ENCODE assay signal across 19 cellular contexts in the genomic region with DNA sequence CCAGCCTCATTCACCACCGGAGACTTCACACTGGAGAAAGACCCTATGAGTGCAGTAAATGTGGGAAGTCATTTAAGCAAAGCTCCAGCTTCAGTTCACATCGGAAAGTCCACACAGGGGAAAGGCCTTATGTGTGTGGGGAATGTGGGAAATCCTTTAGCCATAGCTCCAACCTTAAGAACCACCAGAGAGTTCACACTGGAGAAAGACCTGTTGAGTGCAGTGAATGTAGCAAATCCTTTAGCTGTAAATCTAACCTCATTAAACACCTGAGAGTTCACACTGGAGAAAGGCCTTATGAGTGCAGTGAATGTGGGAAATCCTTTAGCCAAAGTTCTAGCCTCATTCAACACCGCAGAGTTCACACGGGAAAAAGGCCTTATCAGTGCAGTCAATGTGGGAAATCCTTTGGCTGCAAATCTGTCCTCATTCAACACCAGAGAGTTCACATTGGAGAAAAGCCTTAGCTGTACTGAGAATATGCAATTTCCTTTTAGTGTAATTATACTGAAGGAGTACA. TPM values are rescaled to one million over a fixed set of nuclear protein-coding genes. Genes with fewer than 3 reads are reported as not detected.
DNase-seq lines count a peak whose midpoint lies in the region; FAIRE-seq and TF ChIP-seq lines count a peak whose summit lies in the region.
"Had no signal": no experiment of that assay in that cellular context is flagged by ENCODE, and none has a peak within 500 bp of the region (broad histone marks: within the 10 kb centered on the region; RNA-seq: fewer than 3 reads in every experiment).

No MANE protein-coding gene starts in this region.

- intact Hi-C loops in PC-9 (cut with micrococcal nuclease; ENCODE audit: unreplicated experiment) = no loop called here

- H3K9me3 ChIP-seq in BLaER1 = peaks cover 72% of the 10 kb centered on the region
- peaks cover 40% of the 10 kb centered on the region for H3K9me3 ChIP-seq in PC-9 (ENCODE audit: insufficient read depth, low read depth)

- no peak overlapping the region for H2AFZ ChIP-seq in PC-9

- BruUV-seq in PC-9 (replicated peaks; lab: Mats Ljungman, UMichigan) = no TSS peak

- no peaks in the 10 kb centered on the region for H3K79me2 ChIP-seq in PC-9 (ENCODE audit: low read depth)

- no peaks in the 10 kb centered on the region for H3K27me3 Mint-ChIP-seq in endothelial cell (ENCODE audit: unreplicated experiment)
- H3K27me3 Mint-ChIP-seq in activated CD4-positive, alpha-beta memory T cell treated with anti-CD3 and anti-CD28 coated beads, Interleukin-2, amount 10 ng/mL, durations not matched to agents 7 days and 5 days = no peaks in the 10 kb centered on the region

- H3K27ac ChIP-seq in BLaER1 (no peak overlapping the region), PC-9 (no peak overlapping the region), rectal smooth muscle tissue (ENCODE audit: low read depth, low read length) (no peak overlapping the region)

- H3K9ac ChIP-seq in BLaER1 (no peak overlapping the region), rectal smooth muscle tissue (ENCODE audit: low read length) (no peak overlapping the region)

- CTCF ChIA-PET in PC-9 (lab: Charles Lee) = no interaction called here
- CTCF ChIA-PET in activated CD4-positive, alpha-beta memory T cell treated with anti-CD3 and anti-CD28 coated beads, Interleukin-2, amount 10 ng/mL, durations not matched to agents 7 days and 5 days (lab: Charles Lee) = interaction anchor here (0.6 kb wide), 1 partner anchor 1475 kb away, joined by 4 read pairs; no protein-coding TSS in a partner anchor

- peaks cover 55% of the 10 kb centered on the region for H3K36me3 Mint-ChIP-seq in endothelial cell (ENCODE audit: low read depth, unreplicated experiment)
- peaks cover 65% of the 10 kb centered on the region for H3K36me3 Mint-ChIP-seq in activated CD4-positive, alpha-beta memory T cell treated with anti-CD3 and anti-CD28 coated beads, Interleukin-2, amount 10 ng/mL, durations not matched to agents 7 days and 5 days (ENCODE audit: low read depth)

- no peak overlapping the region for H3K27ac Mint-ChIP-seq in endothelial cell (ENCODE audit: unreplicated experiment)
- no peak overlapping the region for H3K27ac Mint-ChIP-seq in activated CD4-positive, alpha-beta memory T cell treated with anti-CD3 and anti-CD28 coated beads, Interleukin-2, amount 10 ng/mL, durations not matched to agents 7 days and 5 days
- H3K27ac Mint-ChIP-seq: CD8-positive, alpha-beta T cell; H9 had no signal

- H3K4me3 ChIP-seq in BLaER1 (peak overlapping the region; percentile 28; the same call in 1 of the 2 replicates), PC-9 (peak overlapping the region; percentile 13; the same call in 1 of the 2 replicates), rectal smooth muscle tissue (ENCODE audit: low read length) (peak overlapping the region; percentile 9)

- H3K27me3 ChIP-seq in BLaER1 (no peaks in the 10 kb centered on the region), PC-9 (ENCODE audit: insufficient read depth, low read depth) (no peaks in the 10 kb centered on the region), rectal smooth muscle tissue (ENCODE audit: control insufficient read depth, insufficient read depth, low read length) (no peaks in the 10 kb centered on the region)

- H3K4me1 Mint-ChIP-seq in endothelial cell (ENCODE audit: unreplicated experiment) = peaks cover 5% of the 10 kb centered on the region
- no peaks in the 10 kb centered on the region for H3K4me1 Mint-ChIP-seq in activated CD4-positive, alpha-beta memory T cell treated with anti-CD3 and anti-CD28 coated beads, Interleukin-2, amount 10 ng/mL, durations not matched to agents 7 days and 5 days
- H3K4me1 Mint-ChIP-seq: H9 had no signal

- H3K4me2 ChIP-seq in BLaER1 (no peak overlapping the region), PC-9 (no peak overlapping the region)

- no peak for FAIRE-seq in urothelium cell line (lab: Jason Lieb, UNC)
- FAIRE-seq: GM12892, HepG2, HTR-8/SVneo had no signal

- H4K20me1 ChIP-seq in BLaER1 = no peaks in the 10 kb centered on the region
- H4K20me1 ChIP-seq in PC-9 (ENCODE audit: insufficient read depth) = no peaks in the 10 kb centered on the region

- no peaks in the 10 kb centered on the region for H3K9me2 ChIP-seq in PC-9 (ENCODE audit: insufficient read depth)

- no peaks in the 10 kb centered on the region for H3K9me3 Mint-ChIP-seq in endothelial cell (ENCODE audit: unreplicated experiment)
- H3K9me3 Mint-ChIP-seq in activated CD4-positive, alpha-beta memory T cell treated with anti-CD3 and anti-CD28 coated beads, Interleukin-2, amount 10 ng/mL, durations not matched to agents 7 days and 5 days = peaks cover 70% of the 10 kb centered on the region

- TF ChIP-seq CTCF in PC-9 (conservative IDR thresholded peaks at IDR 0.05) = no peak
- no peak for TF ChIP-seq CTCF in endothelial cell (IDR thresholded peaks at IDR 0.05; ENCODE audit: unreplicated experiment)

- H3K4me1 ChIP-seq in BLaER1 (no peaks in the 10 kb centered on the region), PC-9 (replicated peaks; ENCODE audit: insufficient read depth) (no peaks in the 10 kb centered on the region), rectal smooth muscle tissue (ENCODE audit: control insufficient read depth, insufficient read depth, low read length) (no peaks in the 10 kb centered on the region)
- H3K4me1 ChIP-seq: Caco-2 had no signal

- POLR2A ChIA-PET in PC-9 (lab: Charles Lee; ENCODE audit: unreplicated experiment) = no interaction called here
- POLR2A ChIA-PET in activated CD4-positive, alpha-beta memory T cell treated with anti-CD3 and anti-CD28 coated beads, Interleukin-2, amount 10 ng/mL, durations not matched to agents 7 days and 5 days (lab: Charles Lee) = no interaction called here

- no peaks in the 10 kb centered on the region for H3F3A ChIP-seq in PC-9 (ENCODE audit: insufficient read depth, low read depth)

- H3K36me3 ChIP-seq in BLaER1 (peaks cover 67% of the 10 kb centered on the region), PC-9 (ENCODE audit: low read depth) (peaks cover 54% of the 10 kb centered on the region), rectal smooth muscle tissue (ENCODE audit: control insufficient read depth, insufficient read depth, low read length) (peaks cover 41% of the 10 kb centered on the region)

- DNase-seq in PC-9 (no peak), endothelial cell (ENCODE audit: low spot score) (no peak), HK-2 (ENCODE audit: unreplicated experiment) (no peak), urothelium cell line (ENCODE audit: low spot score) (no peak)
- DNase-seq in activated CD4-positive, alpha-beta memory T cell treated with anti-CD3 and anti-CD28 coated beads, Interleukin-2, amount 10 ng/mL, durations not matched to agents 7 days and 5 days = no peak
- DNase-seq: 8988T; AML-193; C1 segment of cervical spinal cord; Caco-2; CD8-positive, alpha-beta T cell; DND-41; GDM1; GOT3; H9 had no signal

- peak overlapping the region; percentile 34 for H3K4me3 Mint-ChIP-seq in endothelial cell (ENCODE audit: unreplicated experiment)
- H3K4me3 Mint-ChIP-seq in activated CD4-positive, alpha-beta memory T cell treated with anti-CD3 and anti-CD28 coated beads, Interleukin-2, amount 10 ng/mL, durations not matched to agents 7 days and 5 days = no peak overlapping the region
- H3K4me3 Mint-ChIP-seq: CD8-positive, alpha-beta T cell; H9 had no signal

RNA-seq across cellular contexts. Expression of gene ZNF211, which starts 8.8 kb away (rescaled TPM):
- total RNA-seq in PC-9 (2021) = 7.9 and 11.4 TPM in 2 replicates
- 31.1 TPM for total RNA-seq in endothelial cell (ENCODE audit: unreplicated experiment)
- total RNA-seq in activated CD4-positive, alpha-beta memory T cell treated with anti-CD3 and anti-CD28 coated beads, Interleukin-2, amount 10 ng/mL, durations not matched to agents 7 days and 5 days = 10 to 100 TPM; 17.8 to 20.4 TPM

RNA-seq across cellular contexts. Expression of gene ZSCAN4, which starts 27.0 kb away (rescaled TPM):
- total RNA-seq in PC-9 (2021) (not detected in 2 replicates), endothelial cell (ENCODE audit: unreplicated experiment) (0.74 TPM)
- total RNA-seq in activated CD4-positive, alpha-beta memory T cell treated with anti-CD3 and anti-CD28 coated beads, Interleukin-2, amount 10 ng/mL, durations not matched to agents 7 days and 5 days = not detected
- total RNA-seq: Caco-2; CD8-positive, alpha-beta T cell; H9 had no signal

RNA-seq across cellular contexts. Expression of gene ZNF134, which starts 27.7 kb away (rescaled TPM):
- 16.5 and 19.1 TPM in 2 replicates for total RNA-seq in PC-9 (2021)
- 37.5 TPM for total RNA-seq in endothelial cell (ENCODE audit: unreplicated experiment)
- total RNA-seq in activated CD4-positive, alpha-beta memory T cell treated with anti-CD3 and anti-CD28 coated beads, Interleukin-2, amount 10 ng/mL, durations not matched to agents 7 days and 5 days = 10 to 100 TPM; 14.7 to 16.7 TPM

RNA-seq across cellular contexts. Expression of gene ZNF551, which starts 40.0 kb away (rescaled TPM):
- total RNA-seq in PC-9 (2021) = 9.6 and 9.8 TPM in 2 replicates
- 11.6 TPM for total RNA-seq in endothelial cell (ENCODE audit: unreplicated experiment)
- 10 to 100 TPM in 1 of 2 experiments, 1 to 10 TPM in 1; 8.9 to 10.2 TPM for total RNA-seq in activated CD4-positive, alpha-beta memory T cell treated with anti-CD3 and anti-CD28 coated beads, Interleukin-2, amount 10 ng/mL, durations not matched to agents 7 days and 5 days

RNA-seq across cellular contexts. Expression of gene ZNF530, which starts 42.1 kb away (rescaled TPM):
- 9.5 and 10.5 TPM in 2 replicates for total RNA-seq in PC-9 (2021)
- total RNA-seq in endothelial cell (ENCODE audit: unreplicated experiment) = 7.2 TPM
- total RNA-seq in activated CD4-positive, alpha-beta memory T cell treated with anti-CD3 and anti-CD28 coated beads, Interleukin-2, amount 10 ng/mL, durations not matched to agents 7 days and 5 days = 1 to 10 TPM; 7.4 to 8.3 TPM
